8 cellular contexts compared by ENCODE assay signal in the genomic region with DNA sequence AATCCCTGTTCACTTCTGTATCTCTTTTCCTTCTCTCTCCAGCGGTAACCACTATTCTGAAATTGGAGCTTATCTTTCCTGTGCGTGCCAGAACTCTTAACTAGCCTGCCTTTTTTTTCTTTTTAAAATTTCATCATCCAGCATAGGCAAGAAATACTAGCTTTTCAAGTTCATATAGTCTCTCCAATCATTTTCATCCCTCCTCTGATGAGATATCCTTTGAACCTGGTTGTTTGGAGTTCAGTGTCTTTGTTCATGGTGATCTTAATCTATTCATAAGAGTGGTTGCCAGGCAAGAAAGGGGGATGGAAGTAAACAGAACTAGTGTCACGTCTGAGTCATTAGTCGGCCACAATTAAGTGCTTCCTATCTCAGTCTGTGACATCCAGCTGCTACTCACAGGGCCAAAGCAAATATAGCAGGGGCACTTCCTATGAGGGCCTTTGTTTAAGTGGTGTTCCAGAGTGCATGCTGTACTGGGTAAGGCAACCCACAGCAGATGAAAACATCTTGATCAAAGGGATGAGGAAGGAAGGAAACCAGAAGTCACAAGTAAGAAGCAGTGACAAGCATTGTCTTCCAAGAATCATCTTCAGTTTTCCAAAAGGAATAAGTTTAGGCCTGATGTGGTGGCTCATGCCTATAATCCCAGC. TPM values are rescaled to one million over a fixed set of nuclear protein-coding genes. Genes with fewer than 3 reads are reported as not detected.
DNase-seq lines count a peak whose midpoint lies in the region; ATAC-seq lines count a peak whose summit lies in the region.

No MANE protein-coding gene starts in this region.

- no peaks in the 10 kb centered on the region for H3K27me3 ChIP-seq in BLaER1 treated with 17β-estradiol and CSF1 and Interleukin-3, amounts not matched to agents 10 nM and 100 nM

- H3K27me3 Mint-ChIP-seq in activated naive CD8-positive, alpha-beta T cell treated with anti-CD3 and anti-CD28 coated beads, Interleukin-2, amount 10 ng/mL, durations not matched to agents 7 days and 5 days = no peaks in the 10 kb centered on the region

- H3K9ac ChIP-seq in BLaER1 treated with 17β-estradiol and CSF1 and Interleukin-3, amounts not matched to agents 10 nM and 100 nM = peak overlapping the region in 4 of 11 experiments; percentile 9 to 54 (median 25); a peak in 3 of 22 replicates

- no peaks in the 10 kb centered on the region for H3K9me3 Mint-ChIP-seq in activated naive CD8-positive, alpha-beta T cell treated with anti-CD3 and anti-CD28 coated beads, Interleukin-2, amount 10 ng/mL, durations not matched to agents 7 days and 5 days

- H3K4me2 ChIP-seq in BLaER1 treated with 17β-estradiol and CSF1 and Interleukin-3, amounts not matched to agents 10 nM and 100 nM = peak overlapping the region; percentile 9 to 46 (median 38); a peak in 20 of 22 replicates

- peak overlapping the region; percentile 1 to 80 (median 56); a peak in 19 of 22 replicates for H3K27ac ChIP-seq in BLaER1 treated with 17β-estradiol and CSF1 and Interleukin-3, amounts not matched to agents 10 nM and 100 nM

- no peaks in the 10 kb centered on the region for H3K36me3 Mint-ChIP-seq in activated naive CD8-positive, alpha-beta T cell treated with anti-CD3 and anti-CD28 coated beads, Interleukin-2, amount 10 ng/mL, durations not matched to agents 7 days and 5 days

- no peaks in the 10 kb centered on the region for H3K9me3 ChIP-seq in BLaER1 treated with 17β-estradiol and CSF1 and Interleukin-3, amounts not matched to agents 10 nM and 100 nM (replicated peaks in 1 of 11)

- peaks cover 8 to 26% (median 16%) of the 10 kb centered on the region in 10 experiments; a peak in 17 of 20 replicates for H3K4me1 ChIP-seq in BLaER1 treated with 17β-estradiol and CSF1 and Interleukin-3, amounts not matched to agents 10 nM and 100 nM

- no peak overlapping the region for H3K4me3 ChIP-seq in BLaER1 treated with 17β-estradiol and CSF1 and Interleukin-3, amounts not matched to agents 10 nM and 100 nM

- no peaks in the 10 kb centered on the region for H4K20me1 ChIP-seq in BLaER1 treated with 17β-estradiol and CSF1 and Interleukin-3, amounts not matched to agents 10 nM and 100 nM

- peaks cover 5% of the 10 kb centered on the region for H3K4me1 Mint-ChIP-seq in activated naive CD8-positive, alpha-beta T cell treated with anti-CD3 and anti-CD28 coated beads, Interleukin-2, amount 10 ng/mL, durations not matched to agents 7 days and 5 days

- H3K36me3 ChIP-seq in BLaER1 treated with 17β-estradiol and CSF1 and Interleukin-3, amounts not matched to agents 10 nM and 100 nM = no peaks in the 10 kb centered on the region

- ATAC-seq in GM18508 (IDR thresholded peaks at IDR 0.05; ENCODE audit: insufficient read depth, unreplicated experiment) (peak; percentile 40), HG03432 (IDR thresholded peaks at IDR 0.05; ENCODE audit: unreplicated experiment) (peak; percentile 83)
- ATAC-seq in activated naive CD8-positive, alpha-beta T cell treated with anti-CD3 and anti-CD28 coated beads, Interleukin-2, amount 10 ng/mL, durations not matched to agents 7 days and 5 days (ENCODE audit: low read depth) = peak; percentile 88

- DNase-seq in NCI-H774 (lab: John Stamatoyannopoulos, UW) = peak; percentile 93
- DNase-seq in activated naive CD8-positive, alpha-beta T cell treated with anti-CD3 and anti-CD28 coated beads, Interleukin-2, amount 10 ng/mL, durations not matched to agents 7 days and 5 days = no peak
- peak; percentile 57 for DNase-seq in kidney glomerular epithelial cell (lab: John Stamatoyannopoulos, UW)
- no peak for DNase-seq in NCI-H128 (lab: John Stamatoyannopoulos, UW; ENCODE audit: unreplicated experiment)
- DNase-seq in cerebellar nuclear complex (lab: John Stamatoyannopoulos, UW) = no peak

- peak overlapping the region; percentile 1 for H3K27ac Mint-ChIP-seq in activated naive CD8-positive, alpha-beta T cell treated with anti-CD3 and anti-CD28 coated beads, Interleukin-2, amount 10 ng/mL, durations not matched to agents 7 days and 5 days

- POLR2A ChIA-PET in activated naive CD8-positive, alpha-beta T cell treated with anti-CD3 and anti-CD28 coated beads, Interleukin-2, amount 10 ng/mL, durations not matched to agents 7 days and 5 days (lab: Charles Lee) = interaction anchor here (0.6 kb wide), 1 partner anchor 9 kb away, joined by 3 read pairs; no protein-coding TSS in a partner anchor

- H3K4me3 Mint-ChIP-seq in activated naive CD8-positive, alpha-beta T cell treated with anti-CD3 and anti-CD28 coated beads, Interleukin-2, amount 10 ng/mL, durations not matched to agents 7 days and 5 days = no peak overlapping the region

RNA-seq across cellular contexts. Expression of a gene that starts 56.4 kb away (rescaled TPM):
- total RNA-seq in activated naive CD8-positive, alpha-beta T cell treated with anti-CD3 and anti-CD28 coated beads, Interleukin-2, amount 10 ng/mL, durations not matched to agents 7 days and 5 days = 10 to 100 TPM; 35.5 to 46.4 TPM

Comparison
In these comparisons a context has a peak if more than half of its experiments do, and no peak if none do; other contexts are left out.
1. DNase-seq: peak in NCI-H774 (single experiment) and kidney glomerular epithelial cell (single experiment); none in activated naive CD8-positive, alpha-beta T cell treated with anti-CD3 and anti-CD28 coated beads, Interleukin-2, amount 10 ng/mL, durations not matched to agents 7 days and 5 days (single experiment), NCI-H128 (single experiment) and cerebellar nuclear complex (0 of 2).
2. Peak in every context shown above with its lines, with median percentiles within 50 percentile points of each other: ATAC-seq.